In the genomic region with DNA sequence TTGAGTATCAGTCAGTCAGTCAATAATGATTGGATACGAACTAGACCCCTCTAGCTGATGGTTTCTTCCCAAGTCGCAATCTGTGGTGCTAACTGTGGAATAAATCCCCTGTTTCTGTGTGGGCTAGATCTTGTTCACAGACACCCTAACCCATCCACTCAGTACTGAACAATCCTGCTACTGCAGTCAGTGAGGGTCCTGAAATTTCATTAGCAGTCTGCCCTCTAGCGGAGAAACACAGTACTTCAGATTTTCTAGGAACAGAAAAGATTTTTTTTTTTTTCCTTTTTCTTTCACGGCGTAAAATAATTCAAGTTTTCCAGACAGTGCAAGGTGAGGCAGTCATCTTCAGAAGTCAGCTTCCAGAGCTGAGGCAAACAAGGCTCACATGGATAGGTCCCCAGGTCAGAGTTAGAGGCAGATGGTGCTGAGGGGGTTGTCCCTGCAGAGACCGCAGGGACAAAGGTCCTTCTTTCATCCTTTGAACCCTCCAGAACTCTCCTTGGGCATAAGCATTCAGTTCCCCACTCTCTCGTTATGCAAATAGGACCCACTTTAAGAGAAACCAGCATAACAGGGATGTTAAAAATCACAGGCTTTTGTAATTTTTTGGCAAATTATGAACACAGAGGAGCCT, we compare ENCODE assay signal across 8 cellular contexts.
A peak's percentile ranks its signal among the peaks of the same experiment; 100 is the strongest.
DNase-seq lines count a peak whose midpoint lies in the region; ATAC-seq, FAIRE-seq and TF ChIP-seq lines count a peak whose summit lies in the region.

No MANE protein-coding gene starts in this region.

- H3K79me2 ChIP-seq in GM12878 (ENCODE audit: control insufficient read depth, insufficient read depth, low read length): no peaks in the 10 kb centered on the region

- TF ChIP-seq EP300 in GM12878 (IDR thresholded peaks at IDR 0.05; ENCODE audit: borderline replicate concordance in 1 of 2, control insufficient read depth in 1 of 2, low read depth in 2 of 2, low read length in 2 of 2): no peak

- H4K20me1 ChIP-seq in GM12878 (ENCODE audit: control insufficient read depth, insufficient read depth): no peaks in the 10 kb centered on the region

- H3K9ac ChIP-seq in GM12878 (ENCODE audit: control insufficient read depth, insufficient read depth, low read length): no peak overlapping the region

- no peaks in the 10 kb centered on the region for H3K36me3 ChIP-seq in GM12878 (ENCODE audit: control insufficient read depth in 2 of 2, insufficient read depth in 2 of 2, low read length in 1 of 2)
- H3K36me3 ChIP-seq in tibial artery: no peaks in the 10 kb centered on the region

- CTCF ChIA-PET in GM12878 (lab: Yijun Ruan, JAX): interaction anchor here (0.6 to 2.4 kb wide), 17 partner anchors 9 to 441 kb away, joined by 3 to 16 read pairs (median 6); no protein-coding TSS in a partner anchor

- intact Hi-C loops in GM12878 (cut with micrococcal nuclease; ENCODE audit: unreplicated experiment) (loop anchor here (1.0 to 10.0 kb wide), 2 partner anchors 29 to 140 kb away; no protein-coding TSS in a partner anchor), tibial artery (cut with DNase I; ENCODE audit: low total_unique reads) (no loop called here)

- BruUV-seq in GM12878 (replicated peaks; lab: Mats Ljungman, UMichigan): no TSS peak

- no peak overlapping the region for H3K4me2 ChIP-seq in GM12878 (ENCODE audit: control insufficient read depth, insufficient read depth)

- RAD21 ChIA-PET in GM12878 (lab: Charles Lee; ENCODE audit: unreplicated experiment): interaction anchor here (0.8 kb wide), 1 partner anchor 12 kb away, joined by 3 read pairs; no protein-coding TSS in a partner anchor

- in situ Hi-C loops in GM12878 (cut with MboI): no loop called here

- H3K27me3 ChIP-seq in GM12878 (replicated peaks in 1 of 2; ENCODE audit: control insufficient read depth in 2 of 2, insufficient read depth in 2 of 2, low read length in 1 of 2) (no peaks in the 10 kb centered on the region), tibial artery (no peaks in the 10 kb centered on the region)

- SMC1A ChIA-PET in GM12878 (lab: Charles Lee; ENCODE audit: uncharacterized antibody, unreplicated experiment): interaction anchor here (0.7 to 2.2 kb wide), 10 partner anchors 8 to 388 kb away, joined by 3 to 9 read pairs (median 4); no protein-coding TSS in a partner anchor

- H3K27ac ChIP-seq in GM12878 (ENCODE audit: control insufficient read depth, insufficient read depth) (no peak overlapping the region), tibial artery (no peak overlapping the region)

- H3K4me1 ChIP-seq in GM12878 (ENCODE audit: control insufficient read depth, insufficient read depth, low read length) (no peaks in the 10 kb centered on the region), tibial artery (peaks cover 0 to 4% (median 0%) of the 10 kb centered on the region in 4 donors)

- ATAC-seq in GM12878 (peak; percentile 71), HG03571 (IDR thresholded peaks at IDR 0.05; ENCODE audit: unreplicated experiment) (no peak)

- TF ChIP-seq POLR2A in GM12878 (IDR thresholded peaks at IDR 0.05; ENCODE audit: low read depth, low read length): no peak

- POLR2A ChIA-PET in GM12878 (lab: Charles Lee): no interaction called here

- 21% methylated on average over 7 of the region's 7 CpGs for WGBS in GM12878 (ENCODE audit: insufficient coverage, insufficient replicate concordance, low lambda C conversion rate, missing lambda C conversion rate)

- TF ChIP-seq RAD21 in GM12878 (IDR thresholded peaks at IDR 0.05; ENCODE audit: insufficient read depth, low read depth, low read length): peak; percentile 70

- no peaks in the 10 kb centered on the region for H3K9me3 ChIP-seq in GM12878 (replicated peaks; ENCODE audit: control insufficient read depth, insufficient read depth, low read length)
- H3K9me3 ChIP-seq in tibial artery: no peaks in the 10 kb centered on the region

- FAIRE-seq in GM12878 (lab: Jason Lieb, UNC) (peak; percentile 96), islet of Langerhans (lab: Jason Lieb, UNC) (peak; percentile 82)

- no peak overlapping the region for H3K4me3 ChIP-seq in GM12878
- H3K4me3 ChIP-seq in tibial artery: no peak overlapping the region

- DNase-seq in A172 (ENCODE audit: low spot score) (peak; percentile 11), DMS114 treated with DMSO at 0.1 percent for 48 hours (lab: John Stamatoyannopoulos, UW; ENCODE audit: unreplicated experiment) (peak; percentile 11), NCI-H1105 treated with DMSO at 0.1 percent for 48 hours (lab: John Stamatoyannopoulos, UW) (peak; percentile 33), GM12878 (ENCODE audit: low read depth, low spot score) (no peak), tibial artery (no peak), cerebellar nuclear complex (lab: John Stamatoyannopoulos, UW) (no peak)

- no peak overlapping the region for H2AFZ ChIP-seq in GM12878 (ENCODE audit: control insufficient read depth, low read depth, low read length)

- TF ChIP-seq CTCF in GM12878 (IDR thresholded peaks at IDR 0.05 in 2 of 3, conservative IDR thresholded peaks at IDR 0.05 in 1 of 3; ENCODE audit: control insufficient read depth in 2 of 3, extremely low read depth in 1 of 3, insufficient read depth in 1 of 3, low read depth in 3 of 3, low read length in 3 of 3): peak; percentile 60 to 80 (median 69); a peak in 5 of 6 replicates
- peak; percentile 69 to 75 for TF ChIP-seq CTCF in tibial artery (IDR thresholded peaks at IDR 0.05)

TF ChIP-seq in GM12878, 131 proteins besides CTCF, POLR2A, EP300 and RAD21:
- TF ChIP-seq SMARCA5 (IDR thresholded peaks at IDR 0.05) (no peak), SMC3 (IDR thresholded peaks at IDR 0.05; ENCODE audit: borderline replicate concordance, low read length) (peak; percentile 70; the same call in 1 of the 2 replicates), NR2F1 (conservative IDR thresholded peaks at IDR 0.05) (0 out of 2 replicates have a peak, but pooled peaks have one; percentile 34), ZNF384 (IDR thresholded peaks at IDR 0.05; ENCODE audit: borderline replicate concordance, low read depth, low read length) (peak; percentile 65; the same call in 1 of the 2 replicates)

Comparison
In these comparisons a context has a peak if more than half of its experiments do, and no peak if none do; other contexts are left out.
1. DNase-seq: peak in A172 (single experiment), DMS114 treated with DMSO at 0.1 percent for 48 hours (single experiment) and NCI-H1105 treated with DMSO at 0.1 percent for 48 hours (single experiment); none in GM12878 (single experiment), tibial artery (0 of 2) and cerebellar nuclear complex (0 of 2).